Comparison of ENCODE assay signal across 23 cellular contexts in the genomic region with DNA sequence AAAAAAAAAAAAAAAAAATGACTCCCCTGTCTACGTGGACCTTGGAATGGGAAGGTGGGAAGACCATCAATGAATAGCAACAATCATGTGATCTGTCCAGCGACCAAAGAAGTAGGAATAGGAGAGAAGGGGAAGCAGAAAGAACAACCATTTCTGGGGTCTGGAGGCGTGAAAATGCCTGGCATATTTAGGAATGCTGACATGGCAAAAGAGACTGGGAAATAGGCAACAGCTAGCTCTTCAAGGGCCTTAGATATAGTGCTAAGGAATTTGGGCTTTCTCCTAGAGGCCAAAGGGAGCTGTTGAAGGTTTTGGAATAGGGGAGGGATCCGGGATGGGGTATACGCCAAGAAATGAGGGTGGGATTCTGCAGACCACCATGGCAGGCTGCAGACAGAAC. TPM values are rescaled to one million over a fixed set of nuclear protein-coding genes. Genes with fewer than 3 reads are reported as not detected.
DNase-seq lines count a peak whose midpoint lies in the region; ATAC-seq, FAIRE-seq and TF ChIP-seq lines count a peak whose summit lies in the region.
"Had no signal": no experiment of that assay in that cellular context is flagged by ENCODE, and none has a peak within 500 bp of the region (broad histone marks: within the 10 kb centered on the region; RNA-seq: fewer than 3 reads in every experiment).

No MANE protein-coding gene starts in this region.

- no peak overlapping the region for H2BK15ac ChIP-seq in mesendoderm (replicated peaks; ENCODE audit: low read depth)

- ATAC-seq in HepG2 (no peak), right lobe of liver (no peak), K562 (no peak)
- ATAC-seq: HCT116 had no signal

- no peak overlapping the region for H2BK5ac ChIP-seq in mesendoderm (ENCODE audit: low read length)

- no peak overlapping the region for H3K27ac ChIP-seq in HepG2 (ENCODE audit: extremely low read length, insufficient read depth, low read length)
- H3K27ac ChIP-seq in right lobe of liver: no peak overlapping the region
- no peak overlapping the region for H3K27ac ChIP-seq in K562 (ENCODE audit: extremely low read depth, low read depth, low read length)
- no peak overlapping the region for H3K27ac ChIP-seq in mesendoderm (ENCODE audit: low read depth, low read length)
- H3K27ac ChIP-seq in mammary epithelial cell (ENCODE audit: insufficient read depth, low read depth, low read length): no peak overlapping the region
- H3K27ac ChIP-seq: 22Rv1, GM23248 had no signal

- no peak for DNase-seq in HepG2 (ENCODE audit: low spot score)
- no peak for DNase-seq in right lobe of liver
- no peak for DNase-seq in K562 (ENCODE audit: extremely low read depth in 1 of 4, low spot score in 3 of 4)
- DNase-seq in mesendoderm: peak; percentile 22
- DNase-seq in mammary epithelial cell: no peak
- no peak for DNase-seq in NCI-H524 (lab: John Stamatoyannopoulos, UW)
- DNase-seq in lower leg skin (ENCODE audit: low spot score in 2 of 2): no peak
- DNase-seq: C1 segment of cervical spinal cord; CD4-positive, CD25-positive, alpha-beta regulatory T cell; CD8-positive, alpha-beta memory T cell; COR-L47; DMS 273 treated with DMSO at 0.1 percent for 48 hours; DMS53; DND-41; EL; GM23248 had no signal

- intact Hi-C loops in HepG2 (cut with micrococcal nuclease; ENCODE audit: unreplicated experiment): no loop called here
- intact Hi-C loops in right lobe of liver (cut with DNase I): no loop called here
- intact Hi-C loops in K562 (cut with micrococcal nuclease): no loop called here
- intact Hi-C loops in mammary epithelial cell (cut with micrococcal nuclease): no loop called here
- intact Hi-C loops in lower leg skin (cut with DNase I; ENCODE audit: low total_unique reads): no loop called here

- POLR2A ChIA-PET in HepG2 (lab: Yijun Ruan, JAX): no interaction called here
- POLR2A ChIA-PET in K562 (lab: Yijun Ruan, JAX): interaction anchor here (0.5 to 0.7 kb wide), 4 partner anchors 10 to 882 kb away, joined by 3 read pairs; no protein-coding TSS in a partner anchor

- TF ChIP-seq POLR2A in HepG2 (IDR thresholded peaks at IDR 0.05; ENCODE audit: insufficient read depth in 1 of 2, low read depth in 2 of 2, low read length in 2 of 2) (no peak), right lobe of liver (IDR thresholded peaks at IDR 0.05) (no peak), K562 (conservative IDR thresholded peaks at IDR 0.05) (no peak), lower leg skin (IDR thresholded peaks at IDR 0.05) (no peak)

- H3K4me1 ChIP-seq in HepG2 (ENCODE audit: insufficient read depth, low read length) (no peaks in the 10 kb centered on the region), right lobe of liver (no peaks in the 10 kb centered on the region), K562 (replicated peaks in 1 of 2; ENCODE audit: control insufficient read depth in 2 of 2, insufficient read depth in 2 of 2, low read length in 2 of 2) (peaks cover 6 to 14% of the 10 kb centered on the region in 2 experiments; a peak in 3 of 5 replicates), mesendoderm (ENCODE audit: control insufficient read depth, low read depth, low read length) (no peaks in the 10 kb centered on the region), mammary epithelial cell (ENCODE audit: insufficient read depth, low read length) (no peaks in the 10 kb centered on the region)

- H3K4me2 ChIP-seq in HepG2 (ENCODE audit: low read depth, low read length): no peak overlapping the region
- no peak overlapping the region for H3K4me2 ChIP-seq in K562 (ENCODE audit: insufficient read depth, low read length)
- no peak overlapping the region for H3K4me2 ChIP-seq in mesendoderm (ENCODE audit: low read length)
- no peak overlapping the region for H3K4me2 ChIP-seq in mammary epithelial cell (ENCODE audit: insufficient read depth, low read depth, low read length)

- no peak overlapping the region for H2AK5ac ChIP-seq in mesendoderm (ENCODE audit: low read length)

- H3K36me3 ChIP-seq in HepG2 (replicated peaks in 1 of 2; ENCODE audit: control insufficient read depth in 1 of 2, insufficient read depth in 2 of 2, low read length in 2 of 2) (no peaks in the 10 kb centered on the region), right lobe of liver (no peaks in the 10 kb centered on the region), K562 (ENCODE audit: control insufficient read depth, insufficient read depth, low read length) (no peaks in the 10 kb centered on the region), mesendoderm (ENCODE audit: control insufficient read depth, insufficient read depth, low read length) (no peaks in the 10 kb centered on the region), mammary epithelial cell (ENCODE audit: insufficient read depth, low read length) (peaks cover 3% of the 10 kb centered on the region)

- H3K9ac ChIP-seq in HepG2 (ENCODE audit: insufficient read depth, low read depth, low read length) (no peak overlapping the region), K562 (ENCODE audit: insufficient read depth in 1 of 2, low read depth in 2 of 2, low read length in 2 of 2) (no peak overlapping the region), mesendoderm (ENCODE audit: low read length) (no peak overlapping the region), mammary epithelial cell (ENCODE audit: insufficient read depth, low read length) (no peak overlapping the region)
- H3K9ac ChIP-seq: GM23248 had no signal

- H3K4me3 ChIP-seq in HepG2 (replicated peaks in 1 of 3; ENCODE audit: insufficient read depth in 1 of 3, low read depth in 2 of 3, low read length in 3 of 3) (no peak overlapping the region), right lobe of liver (no peak overlapping the region), K562 (no peak overlapping the region), mesendoderm (ENCODE audit: low read length) (no peak overlapping the region), mammary epithelial cell (replicated peaks in 1 of 3; ENCODE audit: insufficient read depth in 1 of 3, low read depth in 2 of 3, low read length in 3 of 3) (no peak overlapping the region), lower leg skin (ENCODE audit: low read depth, poor library complexity, severe bottlenecking) (no peak overlapping the region)
- H3K4me3 ChIP-seq: GM23248 had no signal

- H2AFZ ChIP-seq in HepG2 (ENCODE audit: low read length) (no peak overlapping the region), K562 (ENCODE audit: low read depth, low read length) (no peak overlapping the region), mammary epithelial cell (ENCODE audit: low read depth, low read length) (no peak overlapping the region)
- H2AFZ ChIP-seq: GM23248 had no signal

- CTCF ChIA-PET in HepG2 (lab: Yijun Ruan, JAX; ENCODE audit: low intra/inter-chr PET ratio, low total read pairs): no interaction called here
- CTCF ChIA-PET in K562 (lab: Yijun Ruan, JAX; ENCODE audit: low intra/inter-chr PET ratio): no interaction called here
- CTCF ChIA-PET in mammary epithelial cell (lab: Charles Lee; ENCODE audit: low non-redundant PET): no interaction called here

- TF ChIP-seq CTCF in HepG2 (CRISPR knock-in tag; IDR thresholded peaks at IDR 0.05) (no peak), right lobe of liver (IDR thresholded peaks at IDR 0.05) (no peak), K562 (IDR thresholded peaks at IDR 0.05 in 2 of 3, conservative IDR thresholded peaks at IDR 0.05 in 1 of 3; ENCODE audit: insufficient read depth in 2 of 3, low read depth in 1 of 3, low read length in 3 of 3) (no peak), mammary epithelial cell (conservative IDR thresholded peaks at IDR 0.05 in 1 of 2, IDR thresholded peaks at IDR 0.05 in 1 of 2; ENCODE audit: extremely low read depth in 1 of 2, insufficient read depth in 1 of 2, low read depth in 1 of 2, low read length in 2 of 2) (no peak), lower leg skin (IDR thresholded peaks at IDR 0.05) (no peak)

- FAIRE-seq in HepG2 (lab: Jason Lieb, UNC) (no peak), K562 (lab: Jason Lieb, UNC) (no peak)
- FAIRE-seq: GM12891, H54, HTR-8/SVneo had no signal

- no peak overlapping the region for H2BK120ac ChIP-seq in mesendoderm (ENCODE audit: low read depth, low read length)

- no peaks in the 10 kb centered on the region for H3K9me3 ChIP-seq in HepG2 (ENCODE audit: low read length)
- no peaks in the 10 kb centered on the region for H3K9me3 ChIP-seq in right lobe of liver
- no peaks in the 10 kb centered on the region for H3K9me3 ChIP-seq in K562 (replicated peaks; ENCODE audit: control insufficient read depth, insufficient read depth, low read depth, low read length)
- no peaks in the 10 kb centered on the region for H3K9me3 ChIP-seq in mammary epithelial cell (replicated peaks; ENCODE audit: insufficient read depth, low read length)

- no peaks in the 10 kb centered on the region for H3K79me1 ChIP-seq in mesendoderm (ENCODE audit: low read length)

- H3K18ac ChIP-seq in mesendoderm (ENCODE audit: low read length): no peak overlapping the region

- H4K8ac ChIP-seq in mesendoderm (ENCODE audit: low read depth, low read length): no peak overlapping the region

- H4K5ac ChIP-seq in mesendoderm (ENCODE audit: low read length): no peak overlapping the region

- 61% methylated on average over 5 of the region's 5 CpGs for WGBS in HepG2 (ENCODE audit: low lambda C conversion rate)
- whole genome bisulfite sequencing in right lobe of liver (ENCODE audit: insufficient coverage, low coverage, low lambda C conversion rate, missing lambda C conversion rate): 91% methylated on average over 5 of the region's 5 CpGs
- 22% methylated on average over 5 of the region's 5 CpGs for WGBS in K562 (ENCODE audit: insufficient coverage, low coverage, missing lambda C conversion rate)
- no CpG with 5 or more reads among the region's 5 CpGs for WGBS in mesendoderm (ENCODE audit: extremely low coverage, insufficient coverage, low lambda C conversion rate)
- 89% methylated on average over 5 of the region's 5 CpGs for WGBS in mammary epithelial cell (ENCODE audit: low coverage, missing lambda C conversion rate)
- WGBS in lower leg skin, 2 donors: 92 to 94% methylated on average over 5 of the region's 5 CpGs

- TF ChIP-seq EP300 in HepG2 (IDR thresholded peaks at IDR 0.05; ENCODE audit: low read depth in 2 of 2, low read length in 2 of 2) (no peak), HepG2 (CRISPR knock-in tag; IDR thresholded peaks at IDR 0.05; ENCODE audit: borderline replicate concordance) (no peak), K562 (IDR thresholded peaks at IDR 0.05; ENCODE audit: low read length) (no peak)

- TF ChIP-seq RAD21 in HepG2 (CRISPR knock-in tag; IDR thresholded peaks at IDR 0.05) (no peak), K562 (CRISPR knock-in tag; conservative IDR thresholded peaks at IDR 0.05 in 1 of 2, IDR thresholded peaks at IDR 0.05 in 1 of 2) (no peak)

- peaks cover 3% of the 10 kb centered on the region for H3K9me1 ChIP-seq in K562 (ENCODE audit: control insufficient read depth, insufficient read depth, low read length)

- dilution Hi-C loops in mammary epithelial cell (cut with HindIII; ENCODE audit: low sequenced_read_pairs): no loop called here

- no TSS peak for BruUV-seq in HepG2 (replicated peaks; lab: Mats Ljungman, UMichigan)
- BruUV-seq in K562 (replicated peaks; lab: Mats Ljungman, UMichigan): no TSS peak
- BruUV-seq in mammary epithelial cell (replicated peaks; lab: Mats Ljungman, UMichigan): no TSS peak

- H3K27me3 ChIP-seq in HepG2 (ENCODE audit: control insufficient read depth in 1 of 2, insufficient read depth in 2 of 2, low read length in 2 of 2) (peaks cover 1 to 4% of the 10 kb centered on the region in 2 experiments; a peak in 1 of 5 replicates), right lobe of liver (no peaks in the 10 kb centered on the region), K562 (ENCODE audit: control insufficient read depth in 2 of 2, insufficient read depth in 2 of 2, low read length in 2 of 2) (no peaks in the 10 kb centered on the region; a peak in 2 of 5 replicates), mesendoderm (ENCODE audit: insufficient read depth, low read length, poor library complexity) (no peaks in the 10 kb centered on the region), mammary epithelial cell (ENCODE audit: insufficient read depth, low read length) (no peaks in the 10 kb centered on the region)

- no peak overlapping the region for H3K56ac ChIP-seq in mesendoderm (ENCODE audit: low read length)

- H3K23ac ChIP-seq in mesendoderm (ENCODE audit: low read length): no peak overlapping the region

- H4K20me1 ChIP-seq in HepG2 (ENCODE audit: insufficient read depth, low read length) (no peaks in the 10 kb centered on the region), K562 (replicated peaks; ENCODE audit: control insufficient read depth, insufficient read depth, low read length) (no peaks in the 10 kb centered on the region), mammary epithelial cell (ENCODE audit: insufficient read depth, low read length) (no peaks in the 10 kb centered on the region)

- H3K79me2 ChIP-seq in HepG2 (ENCODE audit: insufficient read depth, low read length) (no peaks in the 10 kb centered on the region), K562 (ENCODE audit: control insufficient read depth, insufficient read depth, low read length) (no peaks in the 10 kb centered on the region), mesendoderm (ENCODE audit: control insufficient read depth, insufficient read depth, low read length) (no peaks in the 10 kb centered on the region), mammary epithelial cell (ENCODE audit: insufficient read depth, low read length) (no peaks in the 10 kb centered on the region)

- in situ Hi-C loops in HepG2 (cut with HindIII; ENCODE audit: extremely low pct_ligation_motif_present, low pct_unique_long_range_greater_than_20kb): loop anchor here (10.0 kb wide), 1 partner anchor 157 kb away; no protein-coding TSS in a partner anchor
- in situ Hi-C loops in K562 (cut with MboI): no loop called here
- in situ Hi-C loops in mammary epithelial cell (cut with MboI; ENCODE audit: low sequenced_read_pairs in 2 of 2): no loop called here

- H3K4ac ChIP-seq in mesendoderm (ENCODE audit: low read depth, low read length): no peak overlapping the region

RNA-seq across cellular contexts. Expression of gene SLC22A13, which starts 5.9 kb away (rescaled TPM):
- total RNA-seq in HepG2 (2016; rRNA removed; fragmentation: Illumina TruSeq; extraction: Trizol) (not detected in 2 replicates), right lobe of liver (under 1 TPM in 3 of 6 experiments, not detected in 3; 0.16 to 0.35 (median 0.22) TPM), K562 (2014; rRNA removed) (not detected in 2 replicates), K562 (2014; rRNA removed; fragmentation: Illumina TruSeq; extraction: Trizol) (0.13 and 0.18 TPM in 2 replicates), K562 (2015; rRNA removed; fragmentation: Illumina TruSeq; extraction: Trizol) (0.30 and 0.36 TPM in 2 replicates), K562 (2021) (0.29 and 0.49 TPM in 2 replicates), mammary epithelial cell (1 to 10 TPM in 1 of 2 donors, under 1 TPM in 1; 0.67 to 2.5 TPM), lower leg skin (under 1 TPM in 2 of 4 donors, not detected in 2; 0.13 to 0.17 TPM)
- not detected in 2 replicates for total RNA-seq in HepG2 (2016; cell fraction: cytosol; rRNA removed; fragmentation: Illumina TruSeq; extraction: Trizol; ENCODE audit: low read depth)
- not detected in 2 replicates for total RNA-seq in HepG2 (2016; cell fraction: insoluble cytoplasmic fraction; rRNA removed; fragmentation: Illumina TruSeq; extraction: Trizol)
- total RNA-seq in HepG2 (2016; cell fraction: membrane; rRNA removed; fragmentation: Illumina TruSeq; extraction: Trizol): not detected in 2 replicates
- 0.34 TPM in 1 of 2 replicates, not detected in the other for total RNA-seq in HepG2 (2016; cell fraction: nucleus; rRNA removed; fragmentation: Illumina TruSeq; extraction: Trizol)
- polyA plus RNA-seq in HepG2 (2011; rRNA removed) (0.10 and 0.20 TPM in 2 replicates), K562 (2011; rRNA removed) (0.15 and 0.19 TPM in 2 replicates), K562 (2014; fragmentation: Illumina TruSeq; extraction: Trizol) (0.07 and 0.15 TPM in 2 replicates), K562 (2014; fragmentation: Nextera tagmentation; extraction: Ambion mirVana) (not detected), K562 (2014; rRNA removed) (0.09 TPM in 1 of 2 replicates, not detected in the other), mammary epithelial cell (0.14 TPM)
- polyA plus RNA-seq in HepG2 (2011; cell fraction: cytosol; rRNA removed): not detected in 2 replicates
- polyA plus RNA-seq in HepG2 (2011; cell fraction: nucleus; rRNA removed): 0.50 and 0.76 TPM in 2 replicates
- polyA plus RNA-seq in HepG2 (2012): 0.11 TPM in 1 of 2 replicates, not detected in the other
- not detected in 2 replicates for polyA plus RNA-seq in HepG2 (2016; cell fraction: cytosol; fragmentation: Illumina TruSeq; extraction: Trizol; ENCODE audit: low read depth)
- polyA plus RNA-seq in HepG2 (2016; cell fraction: insoluble cytoplasmic fraction; fragmentation: Illumina TruSeq; extraction: Trizol; ENCODE audit: low read depth): not detected in 2 replicates
- not detected in 2 replicates for polyA plus RNA-seq in HepG2 (2016; cell fraction: membrane; fragmentation: Illumina TruSeq; extraction: Trizol; ENCODE audit: low read depth)
- polyA plus RNA-seq in HepG2 (2016; cell fraction: nucleus; fragmentation: Illumina TruSeq; extraction: Trizol; ENCODE audit: insufficient read depth, low read depth): 0.29 TPM in 1 of 2 replicates, not detected in the other
- 0.92 and 1.3 TPM in 2 replicates for polyA minus RNA-seq in HepG2 (2011; rRNA and poly(A)+ RNA removed; ENCODE audit: low replicate concordance)
- not detected in 2 replicates for polyA minus RNA-seq in HepG2 (2011; cell fraction: cytosol; rRNA and poly(A)+ RNA removed)
- 1.7 and 1.9 TPM in 2 replicates for polyA minus RNA-seq in HepG2 (2011; cell fraction: nucleus; rRNA and poly(A)+ RNA removed)
- 0.79 and 2.3 TPM in 2 replicates for total RNA-seq in K562 (2011; cell fraction: chromatin; rRNA removed; ENCODE audit: low replicate concordance)
- total RNA-seq in K562 (2011; cell fraction: nucleolus; rRNA removed): 0.92 and 1.8 TPM in 2 replicates
- 0.88 and 1.6 TPM in 2 replicates for total RNA-seq in K562 (2011; cell fraction: nucleoplasm; rRNA removed)
- 0.07 and 0.19 TPM in 2 replicates for polyA plus RNA-seq in K562 (2011; cell fraction: cytosol; rRNA removed)
- 1.2 and 1.3 TPM in 2 replicates for polyA plus RNA-seq in K562 (2011; cell fraction: nucleus; rRNA removed)
- polyA plus RNA-seq in K562 (2012): 0.25 and 0.28 TPM in 2 replicates
- 0.27 and 0.46 TPM in 2 replicates for polyA minus RNA-seq in K562 (2011; rRNA and poly(A)+ RNA removed)
- not detected in 2 replicates for polyA minus RNA-seq in K562 (2011; cell fraction: cytosol; rRNA and poly(A)+ RNA removed)
- 0.56 and 0.81 TPM in 2 replicates for polyA minus RNA-seq in K562 (2011; cell fraction: nucleus; rRNA and poly(A)+ RNA removed)
- 0.07 TPM for polyA plus RNA-seq in mesendoderm (2013, experiment 1 of 2)
- polyA plus RNA-seq in mesendoderm (2013, experiment 2 of 2): 0.03 TPM
- not detected for polyA minus RNA-seq in mammary epithelial cell
- total RNA-seq: G401 had no signal
- polyA plus RNA-seq: GM23248 had no signal

RNA-seq across cellular contexts. Expression of gene SLC22A14, which starts 10.5 kb away (rescaled TPM):
- not detected in 2 replicates for total RNA-seq in HepG2 (2016; rRNA removed; fragmentation: Illumina TruSeq; extraction: Trizol)
- not detected in 2 replicates for total RNA-seq in HepG2 (2016; cell fraction: cytosol; rRNA removed; fragmentation: Illumina TruSeq; extraction: Trizol; ENCODE audit: low read depth)
- total RNA-seq in HepG2 (2016; cell fraction: insoluble cytoplasmic fraction; rRNA removed; fragmentation: Illumina TruSeq; extraction: Trizol): not detected in 2 replicates
- total RNA-seq in HepG2 (2016; cell fraction: membrane; rRNA removed; fragmentation: Illumina TruSeq; extraction: Trizol): not detected in 2 replicates
- total RNA-seq in HepG2 (2016; cell fraction: nucleus; rRNA removed; fragmentation: Illumina TruSeq; extraction: Trizol): not detected in 2 replicates
- 0.03 TPM in 1 of 2 replicates, not detected in the other for polyA plus RNA-seq in HepG2 (2011; rRNA removed)
- not detected in 2 replicates for polyA plus RNA-seq in HepG2 (2011; cell fraction: cytosol; rRNA removed)
- 0.10 TPM in 1 of 2 replicates, not detected in the other for polyA plus RNA-seq in HepG2 (2011; cell fraction: nucleus; rRNA removed)
- polyA plus RNA-seq in HepG2 (2012): not detected in 2 replicates
- polyA plus RNA-seq in HepG2 (2016; cell fraction: cytosol; fragmentation: Illumina TruSeq; extraction: Trizol; ENCODE audit: low read depth): not detected in 2 replicates
- not detected in 2 replicates for polyA plus RNA-seq in HepG2 (2016; cell fraction: insoluble cytoplasmic fraction; fragmentation: Illumina TruSeq; extraction: Trizol; ENCODE audit: low read depth)
- polyA plus RNA-seq in HepG2 (2016; cell fraction: membrane; fragmentation: Illumina TruSeq; extraction: Trizol; ENCODE audit: low read depth): not detected in 2 replicates
- polyA plus RNA-seq in HepG2 (2016; cell fraction: nucleus; fragmentation: Illumina TruSeq; extraction: Trizol; ENCODE audit: insufficient read depth, low read depth): not detected in 2 replicates
- polyA minus RNA-seq in HepG2 (2011; rRNA and poly(A)+ RNA removed; ENCODE audit: low replicate concordance): not detected in 2 replicates
- not detected in 2 replicates for polyA minus RNA-seq in HepG2 (2011; cell fraction: cytosol; rRNA and poly(A)+ RNA removed)
- polyA minus RNA-seq in HepG2 (2011; cell fraction: nucleus; rRNA and poly(A)+ RNA removed): not detected in 2 replicates
- under 1 TPM in 3 of 6 experiments, not detected in 3; 0.12 to 0.29 (median 0.12) TPM for total RNA-seq in right lobe of liver
- total RNA-seq in K562 (2011; cell fraction: chromatin; rRNA removed; ENCODE audit: low replicate concordance): not detected in 2 replicates
- total RNA-seq in K562 (2011; cell fraction: nucleolus; rRNA removed): not detected in 2 replicates
- total RNA-seq in K562 (2011; cell fraction: nucleoplasm; rRNA removed): not detected in 2 replicates
- total RNA-seq in K562 (2014; rRNA removed): not detected in 2 replicates
- total RNA-seq in K562 (2014; rRNA removed; fragmentation: Illumina TruSeq; extraction: Trizol): not detected in 2 replicates
- total RNA-seq in K562 (2015; rRNA removed; fragmentation: Illumina TruSeq; extraction: Trizol): 0.07 TPM in 1 of 2 replicates, not detected in the other
- not detected in 2 replicates for total RNA-seq in K562 (2021)
- polyA plus RNA-seq in K562 (2011; rRNA removed): 0.04 TPM in 1 of 2 replicates, not detected in the other
- not detected in 2 replicates for polyA plus RNA-seq in K562 (2011; cell fraction: cytosol; rRNA removed)
- 0.10 and 0.21 TPM in 2 replicates for polyA plus RNA-seq in K562 (2011; cell fraction: nucleus; rRNA removed)
- polyA plus RNA-seq in K562 (2012): 0.08 and 0.10 TPM in 2 replicates
- not detected in 2 replicates for polyA plus RNA-seq in K562 (2014; fragmentation: Illumina TruSeq; extraction: Trizol)
- under 1 TPM in 1 of 2 experiments, not detected in 1; 0.03 TPM for polyA plus RNA-seq in K562 (2014; fragmentation: Nextera tagmentation; extraction: Ambion mirVana)
- 0.07 TPM in 1 of 2 replicates, not detected in the other for polyA plus RNA-seq in K562 (2014; rRNA removed)
- 0.45 TPM in 1 of 2 replicates, not detected in the other for polyA minus RNA-seq in K562 (2011; rRNA and poly(A)+ RNA removed)
- not detected in 2 replicates for polyA minus RNA-seq in K562 (2011; cell fraction: cytosol; rRNA and poly(A)+ RNA removed)
- not detected in 2 replicates for polyA minus RNA-seq in K562 (2011; cell fraction: nucleus; rRNA and poly(A)+ RNA removed)
- polyA plus RNA-seq in mesendoderm (2013, experiment 1 of 2): 0.03 TPM
- not detected for polyA plus RNA-seq in mesendoderm (2013, experiment 2 of 2)
- total RNA-seq in mammary epithelial cell: under 1 TPM; 0.33 to 0.75 TPM
- polyA plus RNA-seq in mammary epithelial cell: 0.10 TPM
- not detected for polyA minus RNA-seq in mammary epithelial cell
- total RNA-seq in lower leg skin: under 1 TPM in 2 of 4 donors, not detected in 2; 0.10 to 0.45 TPM
- total RNA-seq: CD4-positive, CD25-positive, alpha-beta regulatory T cell; CD8-positive, alpha-beta memory T cell; G401; GM23248 had no signal
- polyA plus RNA-seq: AG04450; CD4-positive, CD25-positive, alpha-beta regulatory T cell; CD8-positive, alpha-beta memory T cell had no signal

Comparison
In these comparisons a context has a peak if more than half of its experiments do, and no peak if none do; other contexts are left out.
1. Of the 241 proteins assayed by ChIP-seq in both HepG2 and K562: peak only in HepG2: none; only in K562: MAFG and TFE3; in both: MAFF and MAFK; in neither: 237.